Comparison of ENCODE assay signal across 10 cellular contexts in the genomic region with DNA sequence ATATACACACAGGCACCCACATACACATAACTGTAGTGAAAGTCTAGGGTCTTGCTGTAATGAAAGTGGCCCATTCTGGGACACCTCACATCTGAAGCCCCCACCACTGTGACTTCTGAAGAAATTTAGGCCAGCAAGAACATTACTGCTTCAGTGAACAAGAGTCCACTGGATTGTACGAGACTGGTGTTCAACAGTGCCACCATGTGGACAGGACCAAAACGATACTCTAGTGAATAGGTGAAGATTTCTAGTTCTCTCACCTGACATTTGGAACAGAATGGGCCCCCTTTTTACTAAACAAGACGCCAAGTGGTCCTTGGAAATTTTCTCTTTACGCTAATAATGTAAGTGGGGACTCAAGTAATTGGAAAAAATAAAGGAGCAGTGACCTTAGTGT.
DNase-seq lines count a peak whose midpoint lies in the region; TF ChIP-seq lines count a peak whose summit lies in the region.
"Had no signal": no experiment of that assay in that cellular context is flagged by ENCODE, and none has a peak within 500 bp of the region (broad histone marks: within the 10 kb centered on the region; RNA-seq: fewer than 3 reads in every experiment).

No MANE protein-coding gene starts in this region.

- intact Hi-C loops in mammary epithelial cell (cut with micrococcal nuclease) = loop anchor here (1.0 to 10.0 kb wide), 3 partner anchors 153 to 370 kb away; partner anchors contain the start of gene MAFB

- H3K27ac ChIP-seq in mammary epithelial cell (ENCODE audit: insufficient read depth, low read depth, low read length) (no peak overlapping the region), neural progenitor cell (no peak overlapping the region)

- H3F3A ChIP-seq in neural progenitor cell (ENCODE audit: low read depth) = no peaks in the 10 kb centered on the region

- no TSS peak for BruUV-seq in mammary epithelial cell (replicated peaks; lab: Mats Ljungman, UMichigan)

- H3K36me3 ChIP-seq in mammary epithelial cell (ENCODE audit: insufficient read depth, low read length) (no peaks in the 10 kb centered on the region), neural progenitor cell (no peaks in the 10 kb centered on the region)

- TF ChIP-seq CTCF in mammary epithelial cell (conservative IDR thresholded peaks at IDR 0.05 in 1 of 2, IDR thresholded peaks at IDR 0.05 in 1 of 2; ENCODE audit: extremely low read depth in 1 of 2, insufficient read depth in 1 of 2, low read depth in 1 of 2, low read length in 2 of 2) (peak; percentile 48 to 58), neural progenitor cell (IDR thresholded peaks at IDR 0.05) (peak; percentile 67)

- H3K9ac ChIP-seq in mammary epithelial cell (ENCODE audit: insufficient read depth, low read length) (no peak overlapping the region), neural progenitor cell (no peak overlapping the region)

- no peaks in the 10 kb centered on the region for H3K36me3 Mint-ChIP-seq in neural progenitor cell

- 42% methylated on average over 4 of the region's 4 CpGs for WGBS in mammary epithelial cell (ENCODE audit: low coverage, missing lambda C conversion rate)

- peaks cover 16% of the 10 kb centered on the region for H3K9me3 Mint-ChIP-seq in neural progenitor cell

- H3K79me2 ChIP-seq in mammary epithelial cell (ENCODE audit: insufficient read depth, low read length) (no peaks in the 10 kb centered on the region), neural progenitor cell (ENCODE audit: low read depth) (no peaks in the 10 kb centered on the region)

- no peak overlapping the region for H3K4me3 Mint-ChIP-seq in neural progenitor cell

- H3K4me3 ChIP-seq in mammary epithelial cell (replicated peaks in 1 of 3; ENCODE audit: insufficient read depth in 1 of 3, low read depth in 2 of 3, low read length in 3 of 3) (no peak overlapping the region), neural progenitor cell (no peak overlapping the region)

- H3K27me3 Mint-ChIP-seq in neural progenitor cell (ENCODE audit: insufficient read depth, low read depth) = peaks cover 5% of the 10 kb centered on the region

- H4K20me1 ChIP-seq in mammary epithelial cell (ENCODE audit: insufficient read depth, low read length) (no peaks in the 10 kb centered on the region), neural progenitor cell (ENCODE audit: low read depth) (no peaks in the 10 kb centered on the region)

- no peaks in the 10 kb centered on the region for H3K4me1 Mint-ChIP-seq in neural progenitor cell

- H3K27ac Mint-ChIP-seq in neural progenitor cell = no peak overlapping the region

- CTCF ChIA-PET in mammary epithelial cell (lab: Charles Lee; ENCODE audit: low non-redundant PET) = no interaction called here

- H3K27me3 ChIP-seq in mammary epithelial cell (ENCODE audit: insufficient read depth, low read length) (no peaks in the 10 kb centered on the region), neural progenitor cell (no peaks in the 10 kb centered on the region)

- peak; percentile 1 to 11 for DNase-seq in activated CD4-positive, alpha-beta T cell treated with anti-CD3 and anti-CD28 coated beads, Interleukin-2, amount 50 U/mL, for 48 hours
- DNase-seq in activated CD4-positive, alpha-beta T cell treated with anti-CD3 and anti-CD28 coated beads, Interleukin-2, amount 50 U/mL, for 1 hour = no peak
- DNase-seq in Kasumi-1 (lab: John Stamatoyannopoulos, UW) (peak; percentile 19 to 39), mammary epithelial cell (peak; percentile 32), neural progenitor cell (ENCODE audit: low spot score) (peak; percentile 57), NCI-H345 (lab: John Stamatoyannopoulos, UW) (no peak), NCI-H510A treated with DMSO at 0.1 percent for 48 hours (lab: John Stamatoyannopoulos, UW) (no peak)
- no peak for DNase-seq in stimulated activated naive CD4-positive, alpha-beta T cell treated with Interleukin-2 at 50 U/mL for 16 hours (lab: John Stamatoyannopoulos, UW)
- DNase-seq: head of caudate nucleus, NCI-H146 had no signal

- H3K4me2 ChIP-seq in mammary epithelial cell (ENCODE audit: insufficient read depth, low read depth, low read length) (no peak overlapping the region), neural progenitor cell (no peak overlapping the region)

- dilution Hi-C loops in mammary epithelial cell (cut with HindIII; ENCODE audit: low sequenced_read_pairs) = no loop called here

- in situ Hi-C loops in mammary epithelial cell (cut with MboI; ENCODE audit: low sequenced_read_pairs in 2 of 2) = loop anchor here in 1 of 2 donors (25.0 kb wide), 1 partner anchor 270 kb away; no protein-coding TSS in a partner anchor

- H3K9me3 ChIP-seq in mammary epithelial cell (replicated peaks; ENCODE audit: insufficient read depth, low read length) (peaks cover 13% of the 10 kb centered on the region), neural progenitor cell (ENCODE audit: low read depth) (no peaks in the 10 kb centered on the region)

- H2AFZ ChIP-seq in mammary epithelial cell (ENCODE audit: low read depth, low read length) (no peak overlapping the region), neural progenitor cell (replicated peaks) (no peak overlapping the region)

- H3K4me1 ChIP-seq in mammary epithelial cell (ENCODE audit: insufficient read depth, low read length) (no peaks in the 10 kb centered on the region), neural progenitor cell (no peaks in the 10 kb centered on the region)

Comparison
In these comparisons a context has a peak if more than half of its experiments do, and no peak if none do; other contexts are left out.
1. DNase-seq: peak in activated CD4-positive, alpha-beta T cell treated with anti-CD3 and anti-CD28 coated beads, Interleukin-2, amount 50 U/mL, for 48 hours (2 of 2), Kasumi-1 (2 of 2), mammary epithelial cell (single experiment) and neural progenitor cell (single experiment); none in activated CD4-positive, alpha-beta T cell treated with anti-CD3 and anti-CD28 coated beads, Interleukin-2, amount 50 U/mL, for 1 hour (single experiment), NCI-H345 (single experiment), NCI-H510A treated with DMSO at 0.1 percent for 48 hours (single experiment) and stimulated activated naive CD4-positive, alpha-beta T cell treated with Interleukin-2 at 50 U/mL for 16 hours (single experiment).